Comparison of ENCODE assay signal across 13 cellular contexts in the genomic region with DNA sequence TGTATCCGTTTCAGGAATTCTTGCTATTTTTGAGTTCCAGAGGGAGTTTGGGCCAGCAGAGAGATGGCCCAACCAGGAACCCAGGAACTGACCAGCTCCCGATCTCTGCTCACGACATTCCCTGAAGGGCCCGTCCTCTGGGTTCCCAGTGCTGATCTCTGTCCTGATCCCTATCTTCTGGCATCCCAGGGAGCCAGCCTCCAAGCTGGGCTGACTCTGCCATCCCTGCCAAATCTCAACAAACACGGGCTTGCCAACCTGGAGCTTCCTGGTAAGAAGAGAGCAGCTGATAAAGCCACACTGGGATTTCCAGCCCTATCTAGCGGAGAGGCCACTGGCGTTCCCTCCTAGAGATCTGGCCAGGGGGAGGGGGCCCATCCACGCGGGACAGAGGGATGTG.
"Had no signal": no experiment of that assay in that cellular context is flagged by ENCODE, and none has a peak within 500 bp of the region (broad histone marks: within the 10 kb centered on the region; RNA-seq: fewer than 3 reads in every experiment).

No MANE protein-coding gene starts in this region.

- H3K27me3 ChIP-seq: hepatocyte, neural progenitor cell, right lobe of liver had no signal

- ATAC-seq: activated CD4-positive, alpha-beta T cell treated with anti-CD3 and anti-CD28 coated beads for 36 hours; activated T-cell treated with anti-CD3 and anti-CD28 coated beads, Interleukin-2, amount 50 U/mL, for 72 hours; stimulated activated naive B cell treated with anti-CD40 and anti-IgM and Interleukin-4, amounts not matched to agents 10 μg/mL and 1 μg/mL and 100 μg/mL, for 72 hours had no signal

- H3K27me3 Mint-ChIP-seq: activated CD4-positive, alpha-beta memory T cell treated with anti-CD3 and anti-CD28 coated beads, Interleukin-2, amount 10 ng/mL, durations not matched to agents 7 days and 5 days; activated CD4-positive, alpha-beta T cell treated with anti-CD3 and anti-CD28 coated beads for 36 hours had no signal

- DNase-seq: activated CD4-positive, alpha-beta memory T cell treated with anti-CD3 and anti-CD28 coated beads, Interleukin-2, amount 10 ng/mL, durations not matched to agents 7 days and 5 days; activated CD4-positive, alpha-beta T cell treated with anti-CD3 and anti-CD28 coated beads for 36 hours; activated gamma-delta T cell treated with Interleukin-2 at 50 U/mL for 16 hours; activated T-cell treated with anti-CD3 and anti-CD28 coated beads, Interleukin-2, amount 50 U/mL, for 72 hours; kidney; midbrain; right lobe of liver; stimulated activated CD4-positive, alpha-beta T cell treated with anti-CD3 and anti-CD28 coated beads, Interleukin-2, amount 100 ng/mL, for 24 hours; stimulated activated naive B cell treated with anti-CD40 and anti-IgM and Interleukin-4, amounts not matched to agents 10 μg/mL and 1 μg/mL and 100 μg/mL, for 72 hours; T1000 had no signal

- H3K4me3 Mint-ChIP-seq: activated CD4-positive, alpha-beta memory T cell treated with anti-CD3 and anti-CD28 coated beads, Interleukin-2, amount 10 ng/mL, durations not matched to agents 7 days and 5 days; activated CD4-positive, alpha-beta T cell treated with anti-CD3 and anti-CD28 coated beads for 36 hours; activated T-cell treated with anti-CD3 and anti-CD28 coated beads, Interleukin-2, amount 50 U/mL, for 72 hours; neural progenitor cell; stimulated activated naive B cell treated with anti-CD40 and anti-IgM and Interleukin-4, amounts not matched to agents 10 μg/mL and 1 μg/mL and 100 μg/mL, for 72 hours had no signal

- H2AFZ ChIP-seq: hepatocyte, neural progenitor cell had no signal

- H3K9me3 Mint-ChIP-seq: activated CD4-positive, alpha-beta memory T cell treated with anti-CD3 and anti-CD28 coated beads, Interleukin-2, amount 10 ng/mL, durations not matched to agents 7 days and 5 days; activated T-cell treated with anti-CD3 and anti-CD28 coated beads, Interleukin-2, amount 50 U/mL, for 72 hours; neural progenitor cell; stimulated activated naive B cell treated with anti-CD40 and anti-IgM and Interleukin-4, amounts not matched to agents 10 μg/mL and 1 μg/mL and 100 μg/mL, for 72 hours had no signal

- H3K36me3 ChIP-seq: neural progenitor cell, right lobe of liver had no signal

- H3K9ac ChIP-seq: neural progenitor cell had no signal

- H3K36me3 Mint-ChIP-seq: stimulated activated naive B cell treated with anti-CD40 and anti-IgM and Interleukin-4, amounts not matched to agents 10 μg/mL and 1 μg/mL and 100 μg/mL, for 72 hours had no signal

- H3K4me2 ChIP-seq: hepatocyte, neural progenitor cell had no signal

- H3K4me3 ChIP-seq: hepatocyte, lung, neural progenitor cell, right lobe of liver had no signal

- H3K4me1 Mint-ChIP-seq: activated CD4-positive, alpha-beta memory T cell treated with anti-CD3 and anti-CD28 coated beads, Interleukin-2, amount 10 ng/mL, durations not matched to agents 7 days and 5 days; activated CD4-positive, alpha-beta T cell treated with anti-CD3 and anti-CD28 coated beads for 36 hours; stimulated activated naive B cell treated with anti-CD40 and anti-IgM and Interleukin-4, amounts not matched to agents 10 μg/mL and 1 μg/mL and 100 μg/mL, for 72 hours had no signal

- H3K9me3 ChIP-seq: right lobe of liver had no signal

- H3K27ac ChIP-seq: hepatocyte, neural progenitor cell, right lobe of liver had no signal

- H3K4me1 ChIP-seq: neural progenitor cell, right lobe of liver had no signal

- H3K27ac Mint-ChIP-seq: activated CD4-positive, alpha-beta memory T cell treated with anti-CD3 and anti-CD28 coated beads, Interleukin-2, amount 10 ng/mL, durations not matched to agents 7 days and 5 days; activated CD4-positive, alpha-beta T cell treated with anti-CD3 and anti-CD28 coated beads for 36 hours; activated T-cell treated with anti-CD3 and anti-CD28 coated beads, Interleukin-2, amount 50 U/mL, for 72 hours; neural progenitor cell; stimulated activated naive B cell treated with anti-CD40 and anti-IgM and Interleukin-4, amounts not matched to agents 10 μg/mL and 1 μg/mL and 100 μg/mL, for 72 hours had no signal
